In the genomic region with DNA sequence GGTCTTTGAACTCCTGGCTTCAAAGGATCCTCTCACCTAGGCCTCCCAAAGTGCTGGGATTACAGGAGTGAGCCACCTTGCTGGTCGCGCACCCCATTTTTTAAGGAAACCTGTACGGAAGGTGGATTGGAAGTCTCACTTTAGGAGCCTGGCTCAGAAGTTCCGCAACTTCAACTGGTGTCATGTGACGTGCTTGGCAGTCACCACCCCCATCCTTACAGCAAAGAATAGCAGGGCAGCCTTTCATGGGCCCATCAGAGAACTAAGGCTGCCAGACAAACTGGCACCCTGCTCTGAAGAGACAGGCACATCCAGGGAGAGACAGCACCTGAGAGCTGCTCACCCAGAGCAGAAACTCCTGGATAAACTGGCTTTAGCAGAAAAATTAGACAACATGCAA, we compare ENCODE assay signal across 1 cellular context.
TF ChIP-seq lines count a peak whose summit lies in the region.

No MANE protein-coding gene starts in this region.

TF ChIP-seq in HepG2, 621 proteins besides CTCF, POLR2A, EP300 and RAD21 (continued from another document):
- TF ChIP-seq, protein P1, sequence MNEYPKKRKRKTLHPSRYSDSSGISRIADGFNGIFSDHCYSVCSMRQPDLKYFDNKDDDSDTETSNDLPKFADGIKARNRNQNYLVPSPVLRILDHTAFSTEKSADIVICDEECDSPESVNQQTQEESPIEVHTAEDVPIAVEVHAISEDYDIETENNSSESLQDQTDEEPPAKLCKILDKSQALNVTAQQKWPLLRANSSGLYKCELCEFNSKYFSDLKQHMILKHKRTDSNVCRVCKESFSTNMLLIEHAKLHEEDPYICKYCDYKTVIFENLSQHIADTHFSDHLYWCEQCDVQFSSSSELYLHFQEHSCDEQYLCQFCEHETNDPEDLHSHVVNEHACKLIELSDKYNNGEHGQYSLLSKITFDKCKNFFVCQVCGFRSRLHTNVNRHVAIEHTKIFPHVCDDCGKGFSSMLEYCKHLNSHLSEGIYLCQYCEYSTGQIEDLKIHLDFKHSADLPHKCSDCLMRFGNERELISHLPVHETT (CRISPR knock-in tag; conservative IDR thresholded peaks at IDR 0.05) = no peak
- TF ChIP-seq NFATC3 (CRISPR knock-in tag; IDR thresholded peaks at IDR 0.05) (no peak), XBP1 (CRISPR knock-in tag; IDR thresholded peaks at IDR 0.05) (no peak), ZNF121 (CRISPR knock-in tag; IDR thresholded peaks at IDR 0.05) (0 out of 2 replicates have a peak, but pooled peaks have one; percentile 43), GABPB1 (CRISPR knock-in tag; IDR thresholded peaks at IDR 0.05) (no peak), NFRKB (IDR thresholded peaks at IDR 0.05) (no peak), TBL1XR1 (IDR thresholded peaks at IDR 0.05; ENCODE audit: borderline replicate concordance, low read length, partially characterized antibody) (no peak), ZNF589 (CRISPR knock-in tag; conservative IDR thresholded peaks at IDR 0.05) (no peak)
